Comparison of ENCODE assay signal across 15 cellular contexts in genomic region chr11:31783264-31783663, GRCh38.
"Had no signal": no experiment of that assay in that cellular context is flagged by ENCODE, and none has a peak within 500 bp of the region (broad histone marks: within the 10 kb centered on the region; RNA-seq: fewer than 3 reads in every experiment).

No MANE protein-coding gene starts in this region.

- FAIRE-seq: small intestine had no signal

- H3K27me3 ChIP-seq: colonic mucosa, heart left ventricle had no signal

- DNase-seq: colonic mucosa; dermis blood vessel endothelial cell; foreskin melanocyte; heart left ventricle; hippocampal formation; islet precursor cell; mammary epithelial cell; mucosa of descending colon; naive thymus-derived CD8-positive, alpha-beta T cell; posterior cingulate gyrus; right cardiac atrium; small intestine; stimulated activated CD4-positive, alpha-beta T cell treated with anti-CD3 and anti-CD28 coated beads, Interleukin-12 subunit alpha, Interleukin-12 subunit beta, amount 100 ng/mL, for 4 hours; stimulated activated naive CD4-positive, alpha-beta T cell treated with Interleukin-2 at 50 U/mL for 16 hours; trophoblast cell had no signal

- H3K36me3 ChIP-seq: colonic mucosa had no signal

- H3K4me1 ChIP-seq: colonic mucosa had no signal

- H3K4me3 ChIP-seq: colonic mucosa, heart left ventricle, mucosa of descending colon had no signal

- H3K9me3 ChIP-seq: colonic mucosa, heart left ventricle, mucosa of descending colon had no signal
